Comparison of ENCODE assay signal across 1 cellular context in the genomic region with DNA sequence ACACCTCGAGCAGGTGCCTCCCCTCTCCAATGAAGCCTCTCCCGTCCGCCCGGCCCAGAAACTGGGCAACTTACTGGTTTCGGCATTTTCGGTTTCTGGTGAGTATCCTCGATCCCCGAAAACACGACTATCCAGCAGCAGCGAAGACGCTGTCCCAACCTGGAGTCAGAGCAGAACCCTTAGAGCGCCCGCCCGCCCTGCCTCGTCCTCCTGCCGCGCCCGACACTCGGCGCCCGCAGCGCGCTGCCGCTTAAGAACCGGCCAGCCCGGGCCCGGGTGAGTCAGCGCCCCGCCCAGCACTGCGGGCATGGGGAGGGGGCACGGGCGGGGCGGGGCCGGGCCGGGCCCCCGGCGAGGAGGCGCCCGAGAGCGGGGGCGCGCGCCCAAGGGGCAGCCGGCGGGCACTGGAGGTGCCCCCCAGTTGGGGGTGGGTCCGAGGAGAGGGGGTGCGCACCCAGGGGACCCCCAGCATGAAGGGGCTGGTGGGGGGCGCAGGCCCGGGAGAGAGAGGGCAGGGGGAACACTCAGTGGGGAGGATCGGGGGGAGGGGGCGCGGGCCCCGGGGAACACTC.
TF ChIP-seq lines count a peak whose summit lies in the region.

No MANE protein-coding gene starts in this region.

TF ChIP-seq in GM12878, 131 proteins besides CTCF, POLR2A, EP300 and RAD21 (continued from another document and continues in another):
- TF ChIP-seq ZNF592 (IDR thresholded peaks at IDR 0.05) (no peak), ZBTB11 (CRISPR knock-in tag; IDR thresholded peaks at IDR 0.05) (no peak), ETV6 (conservative IDR thresholded peaks at IDR 0.05 in 1 of 2, IDR thresholded peaks at IDR 0.05 in 1 of 2; ENCODE audit: borderline replicate concordance in 1 of 2, low read depth in 1 of 2) (no peak), CHD2 (IDR thresholded peaks at IDR 0.05; ENCODE audit: borderline replicate concordance, low read depth, low read length) (no peak), NR2F1 (conservative IDR thresholded peaks at IDR 0.05) (0 out of 2 replicates have a peak, but pooled peaks have one; percentile 37), SMARCA5 (IDR thresholded peaks at IDR 0.05) (0 out of 2 replicates have a peak, but pooled peaks have one; percentile 33), EED (IDR thresholded peaks at IDR 0.05; ENCODE audit: low read depth) (no peak; the same call in 1 of the 2 replicates), SRF (IDR thresholded peaks at IDR 0.05; ENCODE audit: low read depth in 2 of 2, low read length in 2 of 2) (no peak), ZNF217 (IDR thresholded peaks at IDR 0.05) (no peak), BACH1 (IDR thresholded peaks at IDR 0.05; ENCODE audit: borderline replicate concordance) (peak; percentile 85), NBN (IDR thresholded peaks at IDR 0.05) (peak; percentile 46; the same call in 1 of the 2 replicates), ATF3 (IDR thresholded peaks at IDR 0.05; ENCODE audit: borderline replicate concordance, extremely low read depth, low read depth, low read length) (no peak), PKNOX1 (IDR thresholded peaks at IDR 0.05) (no peak), ZNF687 (IDR thresholded peaks at IDR 0.05) (peak; percentile 81; the same call in 1 of the 2 replicates), JUNB (IDR thresholded peaks at IDR 0.05) (no peak), TCF3 (IDR thresholded peaks at IDR 0.05; ENCODE audit: borderline replicate concordance, insufficient read depth, low read depth, low read length) (0 out of 2 replicates have a peak, but pooled peaks have one; percentile 40), KAT2A (conservative IDR thresholded peaks at IDR 0.05; ENCODE audit: control insufficient read depth, low read depth, low read length) (no peak), RBBP5 (conservative IDR thresholded peaks at IDR 0.05) (no peak), SP1 (IDR thresholded peaks at IDR 0.05; ENCODE audit: low read depth, low read length) (no peak), RCOR1 (conservative IDR thresholded peaks at IDR 0.05; ENCODE audit: low read depth, low read length) (no peak)
- TF ChIP-seq, protein P1, sequence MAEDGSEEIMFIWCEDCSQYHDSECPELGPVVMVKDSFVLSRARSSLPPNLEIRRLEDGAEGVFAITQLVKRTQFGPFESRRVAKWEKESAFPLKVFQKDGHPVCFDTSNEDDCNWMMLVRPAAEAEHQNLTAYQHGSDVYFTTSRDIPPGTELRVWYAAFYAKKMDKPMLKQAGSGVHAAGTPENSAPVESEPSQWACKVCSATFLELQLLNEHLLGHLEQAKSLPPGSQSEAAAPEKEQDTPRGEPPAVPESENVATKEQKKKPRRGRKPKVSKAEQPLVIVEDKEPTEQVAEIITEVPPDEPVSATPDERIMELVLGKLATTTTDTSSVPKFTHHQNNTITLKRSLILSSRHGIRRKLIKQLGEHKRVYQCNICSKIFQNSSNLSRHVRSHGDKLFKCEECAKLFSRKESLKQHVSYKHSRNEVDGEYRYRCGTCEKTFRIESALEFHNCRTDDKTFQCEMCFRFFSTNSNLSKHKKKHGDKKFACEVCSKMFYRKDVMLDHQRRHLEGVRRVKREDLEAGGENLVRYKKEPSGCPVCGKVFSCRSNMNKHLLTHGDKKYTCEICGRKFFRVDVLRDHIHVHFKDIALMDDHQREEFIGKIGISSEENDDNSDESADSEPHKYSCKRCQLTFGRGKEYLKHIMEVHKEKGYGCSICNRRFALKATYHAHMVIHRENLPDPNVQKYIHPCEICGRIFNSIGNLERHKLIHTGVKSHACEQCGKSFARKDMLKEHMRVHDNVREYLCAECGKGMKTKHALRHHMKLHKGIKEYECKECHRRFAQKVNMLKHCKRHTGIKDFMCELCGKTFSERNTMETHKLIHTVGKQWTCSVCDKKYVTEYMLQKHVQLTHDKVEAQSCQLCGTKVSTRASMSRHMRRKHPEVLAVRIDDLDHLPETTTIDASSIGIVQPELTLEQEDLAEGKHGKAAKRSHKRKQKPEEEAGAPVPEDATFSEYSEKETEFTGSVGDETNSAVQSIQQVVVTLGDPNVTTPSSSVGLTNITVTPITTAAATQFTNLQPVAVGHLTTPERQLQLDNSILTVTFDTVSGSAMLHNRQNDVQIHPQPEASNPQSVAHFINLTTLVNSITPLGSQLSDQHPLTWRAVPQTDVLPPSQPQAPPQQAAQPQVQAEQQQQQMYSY (CRISPR knock-in tag; IDR thresholded peaks at IDR 0.05): no peak
- TF ChIP-seq, protein P2, sequence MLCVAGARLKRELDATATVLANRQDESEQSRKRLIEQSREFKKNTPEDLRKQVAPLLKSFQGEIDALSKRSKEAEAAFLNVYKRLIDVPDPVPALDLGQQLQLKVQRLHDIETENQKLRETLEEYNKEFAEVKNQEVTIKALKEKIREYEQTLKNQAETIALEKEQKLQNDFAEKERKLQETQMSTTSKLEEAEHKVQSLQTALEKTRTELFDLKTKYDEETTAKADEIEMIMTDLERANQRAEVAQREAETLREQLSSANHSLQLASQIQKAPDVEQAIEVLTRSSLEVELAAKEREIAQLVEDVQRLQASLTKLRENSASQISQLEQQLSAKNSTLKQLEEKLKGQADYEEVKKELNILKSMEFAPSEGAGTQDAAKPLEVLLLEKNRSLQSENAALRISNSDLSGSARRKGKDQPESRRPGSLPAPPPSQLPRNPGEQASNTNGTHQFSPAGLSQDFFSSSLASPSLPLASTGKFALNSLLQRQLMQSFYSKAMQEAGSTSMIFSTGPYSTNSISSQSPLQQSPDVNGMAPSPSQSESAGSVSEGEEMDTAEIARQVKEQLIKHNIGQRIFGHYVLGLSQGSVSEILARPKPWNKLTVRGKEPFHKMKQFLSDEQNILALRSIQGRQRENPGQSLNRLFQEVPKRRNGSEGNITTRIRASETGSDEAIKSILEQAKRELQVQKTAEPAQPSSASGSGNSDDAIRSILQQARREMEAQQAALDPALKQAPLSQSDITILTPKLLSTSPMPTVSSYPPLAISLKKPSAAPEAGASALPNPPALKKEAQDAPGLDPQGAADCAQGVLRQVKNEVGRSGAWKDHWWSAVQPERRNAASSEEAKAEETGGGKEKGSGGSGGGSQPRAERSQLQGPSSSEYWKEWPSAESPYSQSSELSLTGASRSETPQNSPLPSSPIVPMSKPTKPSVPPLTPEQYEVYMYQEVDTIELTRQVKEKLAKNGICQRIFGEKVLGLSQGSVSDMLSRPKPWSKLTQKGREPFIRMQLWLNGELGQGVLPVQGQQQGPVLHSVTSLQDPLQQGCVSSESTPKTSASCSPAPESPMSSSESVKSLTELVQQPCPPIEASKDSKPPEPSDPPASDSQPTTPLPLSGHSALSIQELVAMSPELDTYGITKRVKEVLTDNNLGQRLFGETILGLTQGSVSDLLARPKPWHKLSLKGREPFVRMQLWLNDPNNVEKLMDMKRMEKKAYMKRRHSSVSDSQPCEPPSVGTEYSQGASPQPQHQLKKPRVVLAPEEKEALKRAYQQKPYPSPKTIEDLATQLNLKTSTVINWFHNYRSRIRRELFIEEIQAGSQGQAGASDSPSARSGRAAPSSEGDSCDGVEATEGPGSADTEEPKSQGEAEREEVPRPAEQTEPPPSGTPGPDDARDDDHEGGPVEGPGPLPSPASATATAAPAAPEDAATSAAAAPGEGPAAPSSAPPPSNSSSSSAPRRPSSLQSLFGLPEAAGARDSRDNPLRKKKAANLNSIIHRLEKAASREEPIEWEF (IDR thresholded peaks at IDR 0.05; ENCODE audit: insufficient replicate concordance, low read depth, low read length): no peak
- TF ChIP-seq, protein P3, sequence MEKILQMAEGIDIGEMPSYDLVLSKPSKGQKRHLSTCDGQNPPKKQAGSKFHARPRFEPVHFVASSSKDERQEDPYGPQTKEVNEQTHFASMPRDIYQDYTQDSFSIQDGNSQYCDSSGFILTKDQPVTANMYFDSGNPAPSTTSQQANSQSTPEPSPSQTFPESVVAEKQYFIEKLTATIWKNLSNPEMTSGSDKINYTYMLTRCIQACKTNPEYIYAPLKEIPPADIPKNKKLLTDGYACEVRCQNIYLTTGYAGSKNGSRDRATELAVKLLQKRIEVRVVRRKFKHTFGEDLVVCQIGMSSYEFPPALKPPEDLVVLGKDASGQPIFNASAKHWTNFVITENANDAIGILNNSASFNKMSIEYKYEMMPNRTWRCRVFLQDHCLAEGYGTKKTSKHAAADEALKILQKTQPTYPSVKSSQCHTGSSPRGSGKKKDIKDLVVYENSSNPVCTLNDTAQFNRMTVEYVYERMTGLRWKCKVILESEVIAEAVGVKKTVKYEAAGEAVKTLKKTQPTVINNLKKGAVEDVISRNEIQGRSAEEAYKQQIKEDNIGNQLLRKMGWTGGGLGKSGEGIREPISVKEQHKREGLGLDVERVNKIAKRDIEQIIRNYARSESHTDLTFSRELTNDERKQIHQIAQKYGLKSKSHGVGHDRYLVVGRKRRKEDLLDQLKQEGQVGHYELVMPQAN (conservative IDR thresholded peaks at IDR 0.05): peak; percentile 61; the same call in 1 of the 2 replicates
